18 cellular contexts compared by ENCODE assay signal in genomic region chr3:157167371-157167770, GRCh38. TPM values are rescaled to one million over a fixed set of nuclear protein-coding genes. Genes with fewer than 3 reads are reported as not detected.
DNase-seq lines count a peak whose midpoint lies in the region; ATAC-seq, FAIRE-seq and TF ChIP-seq lines count a peak whose summit lies in the region.
"Had no signal": no experiment of that assay in that cellular context is flagged by ENCODE, and none has a peak within 500 bp of the region (broad histone marks: within the 10 kb centered on the region; RNA-seq: fewer than 3 reads in every experiment).

No MANE protein-coding gene starts in this region.

- TF ChIP-seq POLR2A in HepG2 (IDR thresholded peaks at IDR 0.05; ENCODE audit: insufficient read depth in 1 of 2, low read depth in 2 of 2, low read length in 2 of 2) (no peak), K562 (conservative IDR thresholded peaks at IDR 0.05) (no peak), transverse colon (IDR thresholded peaks at IDR 0.05) (no peak)

- no peak for FAIRE-seq in HepG2 (lab: Jason Lieb, UNC)
- FAIRE-seq in K562 (lab: Jason Lieb, UNC): no peak

- ATAC-seq in HepG2: no peak
- no peak for ATAC-seq in K562
- no peak for ATAC-seq in GM21576 (IDR thresholded peaks at IDR 0.05; ENCODE audit: unreplicated experiment)

- H3K27me3 Mint-ChIP-seq in nephron (ENCODE audit: low read depth): no peaks in the 10 kb centered on the region
- H3K27me3 Mint-ChIP-seq: B cell; CD4-positive, alpha-beta T cell had no signal

- peak overlapping the region in 2 of 3 experiments; percentile 1 to 2 for H3K27ac Mint-ChIP-seq in nephron
- H3K27ac Mint-ChIP-seq: B cell had no signal

- in situ Hi-C loops in HepG2 (cut with HindIII; ENCODE audit: extremely low pct_ligation_motif_present, low pct_unique_long_range_greater_than_20kb): no loop called here
- in situ Hi-C loops in K562 (cut with MboI): no loop called here
- in situ Hi-C loops in transverse colon (cut with MboI; ENCODE audit: low pct_ligation_motif_present in 1 of 4, low pct_unique_long_range_greater_than_20kb in 1 of 4, low sequenced_read_pairs in 3 of 4): loop anchor here in 2 of 4 donors (25.0 kb wide), 2 partner anchors 480 to 1305 kb away; partner anchors contain the start of genes GMPS (in 1 of the 2) and SLC33A1 (in 1 of the 2)

- TF ChIP-seq CTCF in liver (IDR thresholded peaks at IDR 0.05; ENCODE audit: low read depth, low read length, missing input control) (no peak), HepG2 (CRISPR knock-in tag; IDR thresholded peaks at IDR 0.05) (no peak), K562 (IDR thresholded peaks at IDR 0.05 in 2 of 3, conservative IDR thresholded peaks at IDR 0.05 in 1 of 3; ENCODE audit: insufficient read depth in 2 of 3, low read depth in 1 of 3, low read length in 3 of 3) (no peak), nephron (IDR thresholded peaks at IDR 0.05; ENCODE audit: unreplicated experiment in 3 of 3) (no peak), transverse colon (IDR thresholded peaks at IDR 0.05) (no peak)

- POLR2A ChIA-PET in HepG2 (lab: Yijun Ruan, JAX): no interaction called here
- POLR2A ChIA-PET in K562 (lab: Yijun Ruan, JAX): no interaction called here

- H3K4me3 ChIP-seq in liver (ENCODE audit: low read depth in 1 of 3, low read length in 3 of 3) (no peak overlapping the region), HepG2 (replicated peaks in 1 of 3; ENCODE audit: insufficient read depth in 1 of 3, low read depth in 2 of 3, low read length in 3 of 3) (no peak overlapping the region), K562 (no peak overlapping the region), transverse colon (no peak overlapping the region)
- H3K4me3 ChIP-seq: GM23248, HAP-1 had no signal

- H3K79me2 ChIP-seq in HepG2 (ENCODE audit: insufficient read depth, low read length): no peaks in the 10 kb centered on the region
- H3K79me2 ChIP-seq in K562 (ENCODE audit: control insufficient read depth, insufficient read depth, low read length): no peaks in the 10 kb centered on the region

- H4K20me1 ChIP-seq in HepG2 (ENCODE audit: insufficient read depth, low read length) (no peaks in the 10 kb centered on the region), K562 (replicated peaks; ENCODE audit: control insufficient read depth, insufficient read depth, low read length) (no peaks in the 10 kb centered on the region)

- H3K4me2 ChIP-seq in HepG2 (ENCODE audit: low read depth, low read length) (no peak overlapping the region), K562 (ENCODE audit: insufficient read depth, low read length) (no peak overlapping the region)

- H3K4me1 ChIP-seq in liver (ENCODE audit: control insufficient read depth in 4 of 4, insufficient read depth in 4 of 4, low read length in 3 of 4) (peaks cover 6 to 42% (median 18%) of the 10 kb centered on the region in 4 donors), HepG2 (ENCODE audit: insufficient read depth, low read length) (peaks cover 32% of the 10 kb centered on the region), K562 (replicated peaks in 1 of 2; ENCODE audit: control insufficient read depth in 2 of 2, insufficient read depth in 2 of 2, low read length in 2 of 2) (peaks cover 10 to 12% of the 10 kb centered on the region in 2 experiments; a peak in 3 of 5 replicates), transverse colon (peaks cover 0 to 53% (median 12%) of the 10 kb centered on the region in 4 donors)
- H3K4me1 ChIP-seq: HAP-1 had no signal

- TF ChIP-seq RAD21 in liver (IDR thresholded peaks at IDR 0.05) (no peak), HepG2 (CRISPR knock-in tag; IDR thresholded peaks at IDR 0.05) (no peak), K562 (CRISPR knock-in tag; conservative IDR thresholded peaks at IDR 0.05 in 1 of 2, IDR thresholded peaks at IDR 0.05 in 1 of 2) (no peak)

- no peaks in the 10 kb centered on the region for H3K9me1 ChIP-seq in K562 (ENCODE audit: control insufficient read depth, insufficient read depth, low read length)

- H2AFZ ChIP-seq in HepG2 (ENCODE audit: low read length) (no peak overlapping the region), K562 (ENCODE audit: low read depth, low read length) (peak overlapping the region; percentile 57)
- H2AFZ ChIP-seq: GM23248 had no signal

- H3K36me3 Mint-ChIP-seq in nephron (ENCODE audit: low read depth): no peaks in the 10 kb centered on the region

- H3K9ac ChIP-seq in liver (ENCODE audit: low read depth in 1 of 2, low read length in 2 of 2) (no peak overlapping the region), HepG2 (ENCODE audit: insufficient read depth, low read depth, low read length) (no peak overlapping the region), K562 (ENCODE audit: insufficient read depth in 1 of 2, low read depth in 2 of 2, low read length in 2 of 2) (no peak overlapping the region)
- H3K9ac ChIP-seq: GM23248 had no signal

- 50% methylated on average over 2 of the region's 2 CpGs for WGBS in liver
- 33% methylated on average over 2 of the region's 2 CpGs for WGBS in HepG2 (ENCODE audit: low lambda C conversion rate)
- 49% methylated on average over 2 of the region's 2 CpGs for WGBS in K562 (ENCODE audit: insufficient coverage, low coverage, missing lambda C conversion rate)
- 73 to 88% methylated on average over 2 of the region's 2 CpGs for WGBS in transverse colon (ENCODE audit: low coverage in 1 of 2), 2 donors

- intact Hi-C loops in HepG2 (cut with micrococcal nuclease; ENCODE audit: unreplicated experiment) (no loop called here), K562 (cut with micrococcal nuclease) (no loop called here), transverse colon (cut with DNase I; ENCODE audit: low total_unique reads) (no loop called here)

- no peaks in the 10 kb centered on the region for H3K9me3 ChIP-seq in liver (ENCODE audit: control insufficient read depth in 4 of 4, low read length in 3 of 4)
- H3K9me3 ChIP-seq in HepG2 (ENCODE audit: low read length): no peaks in the 10 kb centered on the region
- no peaks in the 10 kb centered on the region for H3K9me3 ChIP-seq in K562 (replicated peaks; ENCODE audit: control insufficient read depth, insufficient read depth, low read depth, low read length)
- H3K9me3 ChIP-seq in transverse colon: no peaks in the 10 kb centered on the region
- H3K9me3 ChIP-seq: HAP-1 had no signal

- H3K27me3 ChIP-seq in liver (ENCODE audit: control insufficient read depth in 4 of 4, insufficient read depth in 4 of 4, low read length in 3 of 4) (no peaks in the 10 kb centered on the region), HepG2 (ENCODE audit: control insufficient read depth in 1 of 2, insufficient read depth in 2 of 2, low read length in 2 of 2) (no peaks in the 10 kb centered on the region), K562 (ENCODE audit: control insufficient read depth in 2 of 2, insufficient read depth in 2 of 2, low read length in 2 of 2) (no peaks in the 10 kb centered on the region), transverse colon (no peaks in the 10 kb centered on the region)

- CTCF ChIA-PET in HepG2 (lab: Yijun Ruan, JAX; ENCODE audit: low intra/inter-chr PET ratio, low total read pairs) (no interaction called here), K562 (lab: Yijun Ruan, JAX; ENCODE audit: low intra/inter-chr PET ratio) (no interaction called here)

- DNase-seq in HepG2 (ENCODE audit: low spot score) (no peak), K562 (ENCODE audit: extremely low read depth in 1 of 4, low spot score in 3 of 4) (no peak), transverse colon (no peak), foreskin melanocyte (no peak)
- DNase-seq in stimulated activated CD4-positive, alpha-beta T cell treated with anti-CD3 and anti-CD28 coated beads, Interleukin-1b, Interleukin-23, amount 100 ng/mL, for 48 hours: no peak
- DNase-seq: CD4-positive, alpha-beta T cell; GM23248; NCI-H1105; NCI-H2081; NCI-H2171 treated with DMSO at 0.1 percent for 48 hours; NCI-H748 treated with DMSO at 0.1 percent for 48 hours; SIG-M5 had no signal

- H3K27ac ChIP-seq in liver (ENCODE audit: low read depth in 1 of 2, low read length in 2 of 2): peak overlapping the region; percentile 63 to 69
- H3K27ac ChIP-seq in HepG2 (ENCODE audit: extremely low read length, insufficient read depth, low read length): no peak overlapping the region
- H3K27ac ChIP-seq in K562 (ENCODE audit: extremely low read depth, low read depth, low read length): no peak overlapping the region
- H3K27ac ChIP-seq in transverse colon: peak overlapping the region; percentile 53 to 68 (median 62)
- H3K27ac ChIP-seq: GM23248, RWPE1 had no signal

- H3K4me3 Mint-ChIP-seq in nephron: peak overlapping the region in 1 of 3 experiments; percentile 15
- H3K4me3 Mint-ChIP-seq: B cell; CD4-positive, alpha-beta T cell had no signal

- H3K9me3 Mint-ChIP-seq in nephron: no peaks in the 10 kb centered on the region
- H3K9me3 Mint-ChIP-seq: CD4-positive, alpha-beta T cell had no signal

- TF ChIP-seq EP300 in HepG2 (IDR thresholded peaks at IDR 0.05; ENCODE audit: low read depth in 2 of 2, low read length in 2 of 2) (no peak), HepG2 (CRISPR knock-in tag; IDR thresholded peaks at IDR 0.05; ENCODE audit: borderline replicate concordance) (no peak), K562 (IDR thresholded peaks at IDR 0.05; ENCODE audit: low read length) (no peak), transverse colon (IDR thresholded peaks at IDR 0.05; ENCODE audit: low read depth) (no peak)

- BruUV-seq in HepG2 (replicated peaks; lab: Mats Ljungman, UMichigan): no TSS peak
- no TSS peak for BruUV-seq in K562 (replicated peaks; lab: Mats Ljungman, UMichigan)

- H3K36me3 ChIP-seq in liver (ENCODE audit: control insufficient read depth in 4 of 4, insufficient read depth in 3 of 4, low read depth in 1 of 4, low read length in 3 of 4): peaks cover 0 to 1% (median 0%) of the 10 kb centered on the region in 4 donors
- H3K36me3 ChIP-seq in HepG2 (replicated peaks in 1 of 2; ENCODE audit: control insufficient read depth in 1 of 2, insufficient read depth in 2 of 2, low read length in 2 of 2): no peaks in the 10 kb centered on the region
- H3K36me3 ChIP-seq in K562 (ENCODE audit: control insufficient read depth, insufficient read depth, low read length): no peaks in the 10 kb centered on the region
- no peaks in the 10 kb centered on the region for H3K36me3 ChIP-seq in transverse colon
- H3K36me3 ChIP-seq: HAP-1 had no signal

- peaks cover 9% of the 10 kb centered on the region for H3K4me1 Mint-ChIP-seq in nephron

RNA-seq across cellular contexts. Expression of gene CCNL1, which starts 7.4 kb away (rescaled TPM):
- total RNA-seq in liver (100 to 1,000 TPM in 1 of 2 donors, 10 to 100 TPM in 1; 83.7 to 163 TPM), HepG2 (2016; rRNA removed; fragmentation: Illumina TruSeq; extraction: Trizol) (23.5 and 151 TPM in 2 replicates), K562 (2014; rRNA removed) (132 and 172 TPM in 2 replicates), K562 (2014; rRNA removed; fragmentation: Illumina TruSeq; extraction: Trizol) (124 and 133 TPM in 2 replicates), K562 (2015; rRNA removed; fragmentation: Illumina TruSeq; extraction: Trizol) (153 and 161 TPM in 2 replicates), K562 (2021) (112 and 126 TPM in 2 replicates), transverse colon (100 to 1,000 TPM; 288 to 422 (median 308) TPM)
- polyA plus RNA-seq in liver (100 to 1,000 TPM in 1 of 2 donors, 10 to 100 TPM in 1; 22.7 to 106 TPM), HepG2 (2011; rRNA removed) (303 and 309 TPM in 2 replicates), K562 (2011; rRNA removed) (186 and 201 TPM in 2 replicates), K562 (2014; fragmentation: Illumina TruSeq; extraction: Trizol) (77.7 and 107 TPM in 2 replicates), K562 (2014; fragmentation: Nextera tagmentation; extraction: Ambion mirVana) (10 to 100 TPM; 16.1 to 32.4 TPM), K562 (2014; rRNA removed) (134 and 154 TPM in 2 replicates)
- total RNA-seq in HepG2 (2016; cell fraction: cytosol; rRNA removed; fragmentation: Illumina TruSeq; extraction: Trizol; ENCODE audit: low read depth): 18.9 and 19.9 TPM in 2 replicates
- 22.0 and 151 TPM in 2 replicates for total RNA-seq in HepG2 (2016; cell fraction: insoluble cytoplasmic fraction; rRNA removed; fragmentation: Illumina TruSeq; extraction: Trizol)
- total RNA-seq in HepG2 (2016; cell fraction: membrane; rRNA removed; fragmentation: Illumina TruSeq; extraction: Trizol): 19.5 and 22.9 TPM in 2 replicates
- 552 TPM in 2 replicates for total RNA-seq in HepG2 (2016; cell fraction: nucleus; rRNA removed; fragmentation: Illumina TruSeq; extraction: Trizol)
- 35.9 and 39.3 TPM in 2 replicates for polyA plus RNA-seq in HepG2 (2011; cell fraction: cytosol; rRNA removed)
- polyA plus RNA-seq in HepG2 (2011; cell fraction: nucleus; rRNA removed): 1,033 and 1,155 TPM in 2 replicates
- 118 and 121 TPM in 2 replicates for polyA plus RNA-seq in HepG2 (2012)
- polyA plus RNA-seq in HepG2 (2016; cell fraction: cytosol; fragmentation: Illumina TruSeq; extraction: Trizol; ENCODE audit: low read depth): 4.9 and 6.1 TPM in 2 replicates
- polyA plus RNA-seq in HepG2 (2016; cell fraction: insoluble cytoplasmic fraction; fragmentation: Illumina TruSeq; extraction: Trizol; ENCODE audit: low read depth): 26.1 and 28.4 TPM in 2 replicates
- 6.6 and 9.0 TPM in 2 replicates for polyA plus RNA-seq in HepG2 (2016; cell fraction: membrane; fragmentation: Illumina TruSeq; extraction: Trizol; ENCODE audit: low read depth)
- polyA plus RNA-seq in HepG2 (2016; cell fraction: nucleus; fragmentation: Illumina TruSeq; extraction: Trizol; ENCODE audit: insufficient read depth, low read depth): 607 and 612 TPM in 2 replicates
- 138 and 193 TPM in 2 replicates for polyA minus RNA-seq in HepG2 (2011; rRNA and poly(A)+ RNA removed; ENCODE audit: low replicate concordance)
- 30.6 and 49.5 TPM in 2 replicates for polyA minus RNA-seq in HepG2 (2011; cell fraction: cytosol; rRNA and poly(A)+ RNA removed)
- 1,410 and 1,557 TPM in 2 replicates for polyA minus RNA-seq in HepG2 (2011; cell fraction: nucleus; rRNA and poly(A)+ RNA removed)
- total RNA-seq in K562 (2011; cell fraction: chromatin; rRNA removed; ENCODE audit: low replicate concordance): 412 and 933 TPM in 2 replicates
- 305 and 368 TPM in 2 replicates for total RNA-seq in K562 (2011; cell fraction: nucleolus; rRNA removed)
- total RNA-seq in K562 (2011; cell fraction: nucleoplasm; rRNA removed): 399 and 401 TPM in 2 replicates
- 57.8 and 58.8 TPM in 2 replicates for polyA plus RNA-seq in K562 (2011; cell fraction: cytosol; rRNA removed)
- 1,501 and 1,632 TPM in 2 replicates for polyA plus RNA-seq in K562 (2011; cell fraction: nucleus; rRNA removed)
- 70.5 and 112 TPM in 2 replicates for polyA plus RNA-seq in K562 (2012)
- polyA minus RNA-seq in K562 (2011; rRNA and poly(A)+ RNA removed): 210 and 248 TPM in 2 replicates
- polyA minus RNA-seq in K562 (2011; cell fraction: cytosol; rRNA and poly(A)+ RNA removed): 78.9 and 112 TPM in 2 replicates
- polyA minus RNA-seq in K562 (2011; cell fraction: nucleus; rRNA and poly(A)+ RNA removed): 962 and 1,250 TPM in 2 replicates

Comparison
In these comparisons a context has a peak if more than half of its experiments do, and no peak if none do; other contexts are left out.
1. H3K27ac ChIP-seq: peak in liver (2 of 2) and transverse colon (4 of 4); none in HepG2 (single experiment) and K562 (single experiment).